Comparison of ENCODE assay signal across 1 cellular context in genomic region chr17:81481815-81482505, GRCh38.
TF ChIP-seq lines count a peak whose summit lies in the region.

No MANE protein-coding gene starts in this region.

TF ChIP-seq in IMR-90, 13 proteins besides CTCF, POLR2A, EP300 and RAD21 (continued from another document):
- TF ChIP-seq, protein P1, sequence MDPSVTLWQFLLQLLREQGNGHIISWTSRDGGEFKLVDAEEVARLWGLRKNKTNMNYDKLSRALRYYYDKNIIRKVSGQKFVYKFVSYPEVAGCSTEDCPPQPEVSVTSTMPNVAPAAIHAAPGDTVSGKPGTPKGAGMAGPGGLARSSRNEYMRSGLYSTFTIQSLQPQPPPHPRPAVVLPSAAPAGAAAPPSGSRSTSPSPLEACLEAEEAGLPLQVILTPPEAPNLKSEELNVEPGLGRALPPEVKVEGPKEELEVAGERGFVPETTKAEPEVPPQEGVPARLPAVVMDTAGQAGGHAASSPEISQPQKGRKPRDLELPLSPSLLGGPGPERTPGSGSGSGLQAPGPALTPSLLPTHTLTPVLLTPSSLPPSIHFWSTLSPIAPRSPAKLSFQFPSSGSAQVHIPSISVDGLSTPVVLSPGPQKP (IDR thresholded peaks at IDR 0.05; ENCODE audit: borderline replicate concordance, low read depth, low read length) = no peak
- TF ChIP-seq MXI1 (IDR thresholded peaks at IDR 0.05; ENCODE audit: borderline replicate concordance, low read depth, low read length) (no peak), RFX5 (IDR thresholded peaks at IDR 0.05; ENCODE audit: low read depth, low read length) (no peak), SMC3 (IDR thresholded peaks at IDR 0.05; ENCODE audit: low read depth, low read length) (no peak), NFE2L2 (IDR thresholded peaks at IDR 0.05; ENCODE audit: low read depth, low read length) (no peak), CEBPB (IDR thresholded peaks at IDR 0.05; ENCODE audit: low read depth, low read length) (no peak), BHLHE40 (IDR thresholded peaks at IDR 0.05; ENCODE audit: low read depth, low read length) (no peak), MAFK (IDR thresholded peaks at IDR 0.05; ENCODE audit: low read depth, low read length) (no peak)
- TF ChIP-seq, protein P2, sequence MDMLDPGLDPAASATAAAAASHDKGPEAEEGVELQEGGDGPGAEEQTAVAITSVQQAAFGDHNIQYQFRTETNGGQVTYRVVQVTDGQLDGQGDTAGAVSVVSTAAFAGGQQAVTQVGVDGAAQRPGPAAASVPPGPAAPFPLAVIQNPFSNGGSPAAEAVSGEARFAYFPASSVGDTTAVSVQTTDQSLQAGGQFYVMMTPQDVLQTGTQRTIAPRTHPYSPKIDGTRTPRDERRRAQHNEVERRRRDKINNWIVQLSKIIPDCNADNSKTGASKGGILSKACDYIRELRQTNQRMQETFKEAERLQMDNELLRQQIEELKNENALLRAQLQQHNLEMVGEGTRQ (IDR thresholded peaks at IDR 0.05; ENCODE audit: low read depth, low read length) = no peak
